In genomic region chr13:52158629-52159158, GRCh38 we compare ENCODE assay signal across 8 cellular contexts. TPM values are rescaled to one million over a fixed set of nuclear protein-coding genes. Genes with fewer than 3 reads are reported as not detected.
DNase-seq lines count a peak whose midpoint lies in the region; ATAC-seq and TF ChIP-seq lines count a peak whose summit lies in the region.

No MANE protein-coding gene starts in this region.

- no peak for TF ChIP-seq RAD21 in neural cell (conservative IDR thresholded peaks at IDR 0.05)

- peak overlapping the region; percentile 59; the same call in 1 of the 2 replicates for H3K27ac ChIP-seq in WERI-Rb-1
- no peak overlapping the region for H3K27ac ChIP-seq in neural cell (ENCODE audit: low read length)

- peak overlapping the region; percentile 81 for H3K4me3 ChIP-seq in WERI-Rb-1 (ENCODE audit: low read depth, low read length)
- peak overlapping the region; percentile 93 for H3K4me3 ChIP-seq in neural cell (ENCODE audit: low read length)

- no peaks in the 10 kb centered on the region for H3F3A ChIP-seq in neural cell (ENCODE audit: insufficient read depth, low read length, poor library complexity, severe bottlenecking)

- no peaks in the 10 kb centered on the region for H3K27me3 ChIP-seq in WERI-Rb-1 (ENCODE audit: insufficient read depth, low read depth, severe bottlenecking)
- no peaks in the 10 kb centered on the region for H3K27me3 ChIP-seq in neural cell (ENCODE audit: insufficient read depth, low read depth, low read length)

- H3K9ac ChIP-seq in neural cell (ENCODE audit: low read length): peak overlapping the region; percentile 66

- TF ChIP-seq EP300 in neural cell (conservative IDR thresholded peaks at IDR 0.05; ENCODE audit: poor library complexity, severe bottlenecking): no peak

- no peaks in the 10 kb centered on the region for H4K20me1 ChIP-seq in neural cell (ENCODE audit: insufficient read depth)

- ATAC-seq in HG03066 (IDR thresholded peaks at IDR 0.05; ENCODE audit: low read depth, unreplicated experiment) (peak; percentile 38), HG03175 (IDR thresholded peaks at IDR 0.05; ENCODE audit: unreplicated experiment) (no peak)

- no peaks in the 10 kb centered on the region for H3K9me3 ChIP-seq in WERI-Rb-1 (ENCODE audit: severe bottlenecking)
- H3K9me3 ChIP-seq in neural cell (ENCODE audit: low read length): no peaks in the 10 kb centered on the region

- H3K36me3 ChIP-seq in WERI-Rb-1 (no peaks in the 10 kb centered on the region), neural cell (ENCODE audit: insufficient read depth, low read length) (no peaks in the 10 kb centered on the region)

- H3K9me2 ChIP-seq in neural cell (ENCODE audit: insufficient read depth, low read length): no peaks in the 10 kb centered on the region

- DNase-seq in activated T-cell treated with anti-CD3 and anti-CD28 coated beads for 1 hour (ENCODE audit: low read depth) (peak; percentile 0), activated T-cell treated with anti-CD3 and anti-CD28 coated beads for 4 hours (no peak), WERI-Rb-1 (peak; percentile 7), fibroblast of the conjunctiva (ENCODE audit: low read depth) (peak; percentile 18), cerebellar nuclear complex (lab: John Stamatoyannopoulos, UW) (no peak)

- H3K4me2 ChIP-seq in neural cell (ENCODE audit: low read length): peak overlapping the region; percentile 45

- no peaks in the 10 kb centered on the region for H3K79me2 ChIP-seq in neural cell (replicated peaks; ENCODE audit: insufficient read depth, low read length)

- H2AFZ ChIP-seq in neural cell (ENCODE audit: low read depth, low read length): peak overlapping the region; percentile 53

- TF ChIP-seq CTCF in WERI-Rb-1 (IDR thresholded peaks at IDR 0.05; ENCODE audit: low read depth, low read length): no peak
- no peak for TF ChIP-seq CTCF in neural cell (IDR thresholded peaks at IDR 0.05; ENCODE audit: poor library complexity, severe bottlenecking)

TF ChIP-seq in neural cell, 6 proteins besides CTCF, POLR2A, EP300 and RAD21:
- TF ChIP-seq, protein P1, sequence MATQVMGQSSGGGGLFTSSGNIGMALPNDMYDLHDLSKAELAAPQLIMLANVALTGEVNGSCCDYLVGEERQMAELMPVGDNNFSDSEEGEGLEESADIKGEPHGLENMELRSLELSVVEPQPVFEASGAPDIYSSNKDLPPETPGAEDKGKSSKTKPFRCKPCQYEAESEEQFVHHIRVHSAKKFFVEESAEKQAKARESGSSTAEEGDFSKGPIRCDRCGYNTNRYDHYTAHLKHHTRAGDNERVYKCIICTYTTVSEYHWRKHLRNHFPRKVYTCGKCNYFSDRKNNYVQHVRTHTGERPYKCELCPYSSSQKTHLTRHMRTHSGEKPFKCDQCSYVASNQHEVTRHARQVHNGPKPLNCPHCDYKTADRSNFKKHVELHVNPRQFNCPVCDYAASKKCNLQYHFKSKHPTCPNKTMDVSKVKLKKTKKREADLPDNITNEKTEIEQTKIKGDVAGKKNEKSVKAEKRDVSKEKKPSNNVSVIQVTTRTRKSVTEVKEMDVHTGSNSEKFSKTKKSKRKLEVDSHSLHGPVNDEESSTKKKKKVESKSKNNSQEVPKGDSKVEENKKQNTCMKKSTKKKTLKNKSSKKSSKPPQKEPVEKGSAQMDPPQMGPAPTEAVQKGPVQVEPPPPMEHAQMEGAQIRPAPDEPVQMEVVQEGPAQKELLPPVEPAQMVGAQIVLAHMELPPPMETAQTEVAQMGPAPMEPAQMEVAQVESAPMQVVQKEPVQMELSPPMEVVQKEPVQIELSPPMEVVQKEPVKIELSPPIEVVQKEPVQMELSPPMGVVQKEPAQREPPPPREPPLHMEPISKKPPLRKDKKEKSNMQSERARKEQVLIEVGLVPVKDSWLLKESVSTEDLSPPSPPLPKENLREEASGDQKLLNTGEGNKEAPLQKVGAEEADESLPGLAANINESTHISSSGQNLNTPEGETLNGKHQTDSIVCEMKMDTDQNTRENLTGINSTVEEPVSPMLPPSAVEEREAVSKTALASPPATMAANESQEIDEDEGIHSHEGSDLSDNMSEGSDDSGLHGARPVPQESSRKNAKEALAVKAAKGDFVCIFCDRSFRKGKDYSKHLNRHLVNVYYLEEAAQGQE (IDR thresholded peaks at IDR 0.05; ENCODE audit: borderline replicate concordance): no peak
- TF ChIP-seq EZH2 (IDR thresholded peaks at IDR 0.05; ENCODE audit: borderline replicate concordance, insufficient read depth, low read length, poor library complexity, severe bottlenecking) (no peak), SMC3 (conservative IDR thresholded peaks at IDR 0.05; ENCODE audit: poor library complexity) (no peak), POLR2AphosphoS5 (IDR thresholded peaks at IDR 0.05) (no peak), TAF1 (IDR thresholded peaks at IDR 0.05; ENCODE audit: low read depth) (no peak), MXI1 (conservative IDR thresholded peaks at IDR 0.05; ENCODE audit: poor library complexity, severe bottlenecking) (no peak)

RNA-seq across cellular contexts. Expression of gene NEK3, which starts 0.7 kb away (rescaled TPM):
- 53.1 and 61.0 TPM in 2 replicates for polyA plus RNA-seq in neural cell
- polyA minus RNA-seq in neural cell: 17.8 and 18.7 TPM in 2 replicates

RNA-seq across cellular contexts. Expression of gene NEK5, which starts 29.8 kb away (rescaled TPM):
- polyA plus RNA-seq in neural cell: 0.06 and 0.43 TPM in 2 replicates
- 0.23 and 0.49 TPM in 2 replicates for polyA minus RNA-seq in neural cell

Comparison
In these comparisons a context has a peak if more than half of its experiments do, and no peak if none do; other contexts are left out.
1. DNase-seq: peak in activated T-cell treated with anti-CD3 and anti-CD28 coated beads for 1 hour (single experiment), WERI-Rb-1 (single experiment) and fibroblast of the conjunctiva (single experiment); none in activated T-cell treated with anti-CD3 and anti-CD28 coated beads for 4 hours (single experiment) and cerebellar nuclear complex (0 of 2).